ENCODE assay signal across 9 cellular contexts in the genomic region with DNA sequence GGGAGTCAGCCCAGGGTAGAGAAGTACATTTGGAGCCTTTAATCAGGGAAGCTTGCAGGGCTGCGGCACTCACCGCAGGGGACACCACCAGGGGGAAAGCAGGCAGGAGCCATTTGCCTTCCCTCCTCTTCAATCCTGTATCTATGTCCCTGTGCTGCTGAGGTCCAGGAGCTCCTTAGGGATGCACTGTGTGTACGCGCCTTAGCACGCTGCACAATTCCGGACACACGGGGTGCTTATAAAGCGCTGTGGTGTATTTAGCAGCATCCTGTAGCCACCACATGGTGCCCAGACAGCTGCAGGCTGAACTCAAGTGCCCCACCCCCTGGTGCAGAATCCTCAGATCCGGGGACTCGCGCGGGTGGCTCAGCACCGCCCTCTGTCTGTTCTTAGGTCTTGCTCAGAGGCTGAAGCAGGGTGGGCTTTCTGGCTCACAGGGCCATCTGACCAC.
A peak's percentile ranks its signal among the peaks of the same experiment; 100 is the strongest.
DNase-seq lines count a peak whose midpoint lies in the region; ATAC-seq and TF ChIP-seq lines count a peak whose summit lies in the region.
"Had no signal": no experiment of that assay in that cellular context is flagged by ENCODE, and none has a peak within 500 bp of the region (broad histone marks: within the 10 kb centered on the region; RNA-seq: fewer than 3 reads in every experiment).

No MANE protein-coding gene starts in this region.

- TF ChIP-seq CTCF in GM23338 (conservative IDR thresholded peaks at IDR 0.05; ENCODE audit: low read depth in 2 of 2) (peak; percentile 59 to 79), epithelial cell of proximal tubule (conservative IDR thresholded peaks at IDR 0.05; ENCODE audit: low read depth, low read length) (peak; percentile 45), osteocyte (IDR thresholded peaks at IDR 0.05) (peak; percentile 32)

- no peaks in the 10 kb centered on the region for H4K20me1 ChIP-seq in GM23338 (replicated peaks; ENCODE audit: insufficient read depth)

- H3K27me3 ChIP-seq in GM23338 (ENCODE audit: insufficient read depth) (no peaks in the 10 kb centered on the region), MG63 (no peaks in the 10 kb centered on the region)

- H3K4me3 Mint-ChIP-seq in GM23338 (no peak overlapping the region), osteocyte (ENCODE audit: unreplicated experiment) (no peak overlapping the region)

- peak overlapping the region; percentile 35; the same call in 1 of the 2 replicates for H3K4me2 ChIP-seq in GM23338

- no peaks in the 10 kb centered on the region for H3K79me2 ChIP-seq in GM23338 (replicated peaks; ENCODE audit: insufficient read depth)

- no peaks in the 10 kb centered on the region for H3K36me3 ChIP-seq in GM23338 (ENCODE audit: insufficient read depth)
- H3K36me3 ChIP-seq in MG63: no peaks in the 10 kb centered on the region

- no peaks in the 10 kb centered on the region for H3K27me3 Mint-ChIP-seq in GM23338 (ENCODE audit: insufficient read depth, low read depth, poor library complexity)
- H3K27me3 Mint-ChIP-seq in osteocyte (ENCODE audit: unreplicated experiment): no peaks in the 10 kb centered on the region

- H3K36me3 Mint-ChIP-seq in GM23338 (ENCODE audit: low read depth): no peaks in the 10 kb centered on the region
- H3K36me3 Mint-ChIP-seq in osteocyte (ENCODE audit: unreplicated experiment): no peaks in the 10 kb centered on the region

- H3K4me1 Mint-ChIP-seq in GM23338 (peaks cover 9% of the 10 kb centered on the region; the same call in 2 of the 3 replicates), osteocyte (ENCODE audit: unreplicated experiment) (no peaks in the 10 kb centered on the region)

- no peaks in the 10 kb centered on the region for H3F3A ChIP-seq in GM23338 (replicated peaks; ENCODE audit: low read depth)

- H3K27ac ChIP-seq in GM23338 (ENCODE audit: low read depth): no peak overlapping the region

- 0 out of 2 replicates have a peak, but pooled peaks cover 3% of the 10 kb centered on the region for H3K4me1 ChIP-seq in GM23338 (ENCODE audit: insufficient read depth)

- H3K4me3 ChIP-seq in GM23338: no peak overlapping the region
- H3K4me3 ChIP-seq in epithelial cell of proximal tubule (ENCODE audit: low read depth, low read length): no peak overlapping the region
- H3K4me3 ChIP-seq in MG63: no peak overlapping the region

- peak overlapping the region; percentile 23 for H2AFZ ChIP-seq in GM23338

- DNase-seq in GM23338 (ENCODE audit: low spot score) (peak; percentile 91), NCI-H82 (lab: John Stamatoyannopoulos, UW) (peak; percentile 68), epithelial cell of proximal tubule (ENCODE audit: low read depth) (no peak), osteocyte (ENCODE audit: extremely low spot score, unreplicated experiment) (no peak), MG63 (no peak), AG08396 (ENCODE audit: low spot score) (no peak), GM03348 (ENCODE audit: low spot score) (no peak)
- DNase-seq: NCI-H2029 treated with DMSO at 0.1 percent for 48 hours had no signal

- no peaks in the 10 kb centered on the region for H3K9me3 ChIP-seq in MG63

- ATAC-seq in GM23338 (peak; percentile 99), GM19463 (IDR thresholded peaks at IDR 0.05; ENCODE audit: unreplicated experiment) (no peak)

- H3K9me3 Mint-ChIP-seq in GM23338 (no peaks in the 10 kb centered on the region), osteocyte (ENCODE audit: unreplicated experiment) (no peaks in the 10 kb centered on the region)

- no peak overlapping the region for H3K27ac Mint-ChIP-seq in GM23338
- no peak overlapping the region for H3K27ac Mint-ChIP-seq in osteocyte (ENCODE audit: unreplicated experiment)

- H3K9me2 ChIP-seq in GM23338 (ENCODE audit: insufficient read depth): peaks cover 4% of the 10 kb centered on the region; the same call in 1 of the 2 replicates

TF ChIP-seq in GM23338, 12 proteins besides CTCF, POLR2A, EP300 and RAD21:
- TF ChIP-seq ZNF114 (CRISPR knock-in tag; IDR thresholded peaks at IDR 0.05): no peak
- TF ChIP-seq STAT1 (IDR thresholded peaks at IDR 0.05; ENCODE audit: unreplicated experiment): no peak
- TF ChIP-seq, protein P1, sequence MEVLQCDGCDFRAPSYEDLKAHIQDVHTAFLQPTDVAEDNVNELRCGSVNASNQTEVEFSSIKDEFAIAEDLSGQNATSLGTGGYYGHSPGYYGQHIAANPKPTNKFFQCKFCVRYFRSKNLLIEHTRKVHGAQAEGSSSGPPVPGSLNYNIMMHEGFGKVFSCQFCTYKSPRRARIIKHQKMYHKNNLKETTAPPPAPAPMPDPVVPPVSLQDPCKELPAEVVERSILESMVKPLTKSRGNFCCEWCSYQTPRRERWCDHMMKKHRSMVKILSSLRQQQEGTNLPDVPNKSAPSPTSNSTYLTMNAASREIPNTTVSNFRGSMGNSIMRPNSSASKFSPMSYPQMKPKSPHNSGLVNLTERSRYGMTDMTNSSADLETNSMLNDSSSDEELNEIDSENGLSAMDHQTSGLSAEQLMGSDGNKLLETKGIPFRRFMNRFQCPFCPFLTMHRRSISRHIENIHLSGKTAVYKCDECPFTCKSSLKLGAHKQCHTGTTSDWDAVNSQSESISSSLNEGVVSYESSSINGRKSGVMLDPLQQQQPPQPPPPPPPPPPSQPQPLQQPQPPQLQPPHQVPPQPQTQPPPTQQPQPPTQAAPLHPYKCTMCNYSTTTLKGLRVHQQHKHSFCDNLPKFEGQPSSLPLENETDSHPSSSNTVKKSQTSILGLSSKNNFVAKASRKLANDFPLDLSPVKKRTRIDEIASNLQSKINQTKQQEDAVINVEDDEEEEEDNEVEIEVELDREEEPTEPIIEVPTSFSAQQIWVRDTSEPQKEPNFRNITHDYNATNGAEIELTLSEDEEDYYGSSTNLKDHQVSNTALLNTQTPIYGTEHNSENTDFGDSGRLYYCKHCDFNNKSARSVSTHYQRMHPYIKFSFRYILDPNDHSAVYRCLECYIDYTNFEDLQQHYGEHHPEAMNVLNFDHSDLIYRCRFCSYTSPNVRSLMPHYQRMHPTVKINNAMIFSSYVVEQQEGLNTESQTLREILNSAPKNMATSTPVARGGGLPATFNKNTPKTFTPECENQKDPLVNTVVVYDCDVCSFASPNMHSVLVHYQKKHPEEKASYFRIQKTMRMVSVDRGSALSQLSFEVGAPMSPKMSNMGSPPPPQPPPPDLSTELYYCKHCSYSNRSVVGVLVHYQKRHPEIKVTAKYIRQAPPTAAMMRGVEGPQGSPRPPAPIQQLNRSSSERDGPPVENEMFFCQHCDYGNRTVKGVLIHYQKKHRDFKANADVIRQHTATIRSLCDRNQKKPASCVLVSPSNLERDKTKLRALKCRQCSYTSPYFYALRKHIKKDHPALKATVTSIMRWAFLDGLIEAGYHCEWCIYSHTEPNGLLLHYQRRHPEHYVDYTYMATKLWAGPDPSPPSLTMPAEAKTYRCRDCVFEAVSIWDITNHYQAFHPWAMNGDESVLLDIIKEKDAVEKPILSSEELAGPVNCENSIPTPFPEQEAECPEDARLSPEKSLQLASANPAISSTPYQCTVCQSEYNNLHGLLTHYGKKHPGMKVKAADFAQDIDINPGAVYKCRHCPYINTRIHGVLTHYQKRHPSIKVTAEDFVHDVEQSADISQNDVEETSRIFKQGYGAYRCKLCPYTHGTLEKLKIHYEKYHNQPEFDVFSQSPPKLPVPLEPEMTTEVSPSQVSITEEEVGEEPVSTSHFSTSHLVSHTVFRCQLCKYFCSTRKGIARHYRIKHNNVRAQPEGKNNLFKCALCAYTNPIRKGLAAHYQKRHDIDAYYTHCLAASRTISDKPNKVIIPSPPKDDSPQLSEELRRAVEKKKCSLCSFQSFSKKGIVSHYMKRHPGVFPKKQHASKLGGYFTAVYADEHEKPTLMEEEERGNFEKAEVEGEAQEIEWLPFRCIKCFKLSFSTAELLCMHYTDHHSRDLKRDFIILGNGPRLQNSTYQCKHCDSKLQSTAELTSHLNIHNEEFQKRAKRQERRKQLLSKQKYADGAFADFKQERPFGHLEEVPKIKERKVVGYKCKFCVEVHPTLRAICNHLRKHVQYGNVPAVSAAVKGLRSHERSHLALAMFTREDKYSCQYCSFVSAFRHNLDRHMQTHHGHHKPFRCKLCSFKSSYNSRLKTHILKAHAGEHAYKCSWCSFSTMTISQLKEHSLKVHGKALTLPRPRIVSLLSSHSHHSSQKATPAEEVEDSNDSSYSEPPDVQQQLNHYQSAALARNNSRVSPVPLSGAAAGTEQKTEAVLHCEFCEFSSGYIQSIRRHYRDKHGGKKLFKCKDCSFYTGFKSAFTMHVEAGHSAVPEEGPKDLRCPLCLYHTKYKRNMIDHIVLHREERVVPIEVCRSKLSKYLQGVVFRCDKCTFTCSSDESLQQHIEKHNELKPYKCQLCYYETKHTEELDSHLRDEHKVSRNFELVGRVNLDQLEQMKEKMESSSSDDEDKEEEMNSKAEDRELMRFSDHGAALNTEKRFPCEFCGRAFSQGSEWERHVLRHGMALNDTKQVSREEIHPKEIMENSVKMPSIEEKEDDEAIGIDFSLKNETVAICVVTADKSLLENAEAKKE (CRISPR knock-in tag; IDR thresholded peaks at IDR 0.05): no peak
- TF ChIP-seq EZH2 (IDR thresholded peaks at IDR 0.05; ENCODE audit: low read depth, unreplicated experiment): no peak
- TF ChIP-seq, protein P2, sequence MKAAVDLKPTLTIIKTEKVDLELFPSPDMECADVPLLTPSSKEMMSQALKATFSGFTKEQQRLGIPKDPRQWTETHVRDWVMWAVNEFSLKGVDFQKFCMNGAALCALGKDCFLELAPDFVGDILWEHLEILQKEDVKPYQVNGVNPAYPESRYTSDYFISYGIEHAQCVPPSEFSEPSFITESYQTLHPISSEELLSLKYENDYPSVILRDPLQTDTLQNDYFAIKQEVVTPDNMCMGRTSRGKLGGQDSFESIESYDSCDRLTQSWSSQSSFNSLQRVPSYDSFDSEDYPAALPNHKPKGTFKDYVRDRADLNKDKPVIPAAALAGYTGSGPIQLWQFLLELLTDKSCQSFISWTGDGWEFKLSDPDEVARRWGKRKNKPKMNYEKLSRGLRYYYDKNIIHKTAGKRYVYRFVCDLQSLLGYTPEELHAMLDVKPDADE (IDR thresholded peaks at IDR 0.05): no peak

Comparison
In these comparisons a context has a peak if more than half of its experiments do, and no peak if none do; other contexts are left out.
1. DNase-seq: peak in GM23338 (single experiment) and NCI-H82 (single experiment); none in epithelial cell of proximal tubule (single experiment), osteocyte (single experiment), MG63 (single experiment), AG08396 (single experiment) and GM03348 (single experiment).
2. Peak in every context shown above with its lines, with median percentiles within 50 percentile points of each other: CTCF ChIP-seq.